1 cellular context compared by ENCODE assay signal in the genomic region with DNA sequence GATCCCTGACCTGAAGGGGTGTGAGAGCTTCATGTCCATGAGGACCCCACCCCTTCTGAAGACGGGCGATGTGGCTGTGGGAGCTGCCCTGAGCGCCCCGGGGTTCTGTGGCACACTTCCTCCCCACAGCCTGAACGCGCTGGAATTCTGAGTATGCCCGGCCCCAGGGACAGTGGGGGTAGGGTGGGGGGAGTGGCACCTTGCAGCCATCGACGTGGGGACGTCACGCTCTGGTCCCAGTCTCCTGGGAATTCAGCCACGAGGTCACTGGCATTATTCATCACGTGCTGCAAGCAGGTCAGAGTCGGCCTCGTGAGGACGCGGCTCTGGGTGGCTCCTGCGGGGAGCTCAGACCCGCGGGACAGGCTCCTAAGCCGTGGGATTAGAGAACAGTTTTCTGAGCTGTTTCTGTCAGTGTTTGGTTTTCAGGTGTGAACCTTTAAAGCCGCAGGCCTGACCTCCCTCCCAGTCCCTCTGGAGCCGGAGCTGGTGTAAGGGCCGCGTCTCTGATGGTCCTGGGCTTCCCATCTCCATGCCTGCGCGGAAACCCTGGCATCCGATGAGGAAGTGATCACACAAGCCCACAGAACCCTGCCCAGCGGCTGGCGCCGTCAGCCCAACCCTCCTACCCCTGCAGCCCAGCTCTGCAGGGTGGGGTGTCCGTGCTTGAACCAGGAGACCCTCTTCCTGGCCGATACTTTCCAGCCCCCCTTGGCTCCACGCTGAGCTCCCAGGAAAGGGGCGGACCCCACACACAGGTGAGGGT.
TF ChIP-seq lines count a peak whose summit lies in the region.

No MANE protein-coding gene starts in this region.

TF ChIP-seq in SK-N-SH, 30 proteins besides CTCF, POLR2A, EP300 and RAD21 (continued from another document):
- TF ChIP-seq MXI1 (IDR thresholded peaks at IDR 0.05; ENCODE audit: low read depth, low read length) (no peak), RFX5 (IDR thresholded peaks at IDR 0.05; ENCODE audit: low read length) (no peak), CHD2 (IDR thresholded peaks at IDR 0.05; ENCODE audit: low read length, partially characterized antibody) (no peak), GATA2 (CRISPR knock-in tag; IDR thresholded peaks at IDR 0.05) (no peak), EZH2phosphoT487 (IDR thresholded peaks at IDR 0.05; ENCODE audit: borderline replicate concordance, low read depth) (no peak), FOXJ3 (CRISPR knock-in tag; IDR thresholded peaks at IDR 0.05) (no peak), REST (IDR thresholded peaks at IDR 0.05; ENCODE audit: low read depth, low read length) (no peak), MEF2A (IDR thresholded peaks at IDR 0.05; ENCODE audit: borderline replicate concordance, low read depth) (no peak), ELF1 (IDR thresholded peaks at IDR 0.05) (no peak), POLR2AphosphoS5 (IDR thresholded peaks at IDR 0.05; ENCODE audit: low read depth, low read length) (no peak)
